17 cellular contexts compared by ENCODE assay signal in the genomic region with DNA sequence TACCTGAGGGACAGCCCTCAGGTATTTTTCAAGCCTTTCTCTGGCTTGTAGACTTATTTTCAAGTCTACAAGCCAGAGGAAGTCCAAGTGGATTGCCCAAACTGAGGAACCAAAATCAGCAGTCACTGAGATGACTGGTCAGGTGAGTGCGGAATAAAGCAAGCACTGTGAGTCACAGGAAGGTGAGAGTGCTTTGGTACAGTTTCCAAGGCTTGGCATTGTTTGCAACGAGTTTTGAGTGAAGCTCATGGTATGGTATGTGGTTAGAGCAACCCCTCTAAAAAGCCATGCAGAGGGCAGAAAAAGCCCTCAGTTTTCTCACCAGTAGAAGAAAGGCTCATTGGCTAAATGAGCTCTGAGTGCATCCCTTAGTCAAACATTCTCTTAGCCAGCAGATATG.
A peak's percentile ranks its signal among the peaks of the same experiment; 100 is the strongest.
DNase-seq lines count a peak whose midpoint lies in the region; ATAC-seq and TF ChIP-seq lines count a peak whose summit lies in the region.
"Had no signal": no experiment of that assay in that cellular context is flagged by ENCODE, and none has a peak within 500 bp of the region (broad histone marks: within the 10 kb centered on the region; RNA-seq: fewer than 3 reads in every experiment).

No MANE protein-coding gene starts in this region.

- peak; percentile 98 for ATAC-seq in RWPE2 (ENCODE audit: low read depth)
- peak; percentile 73 for ATAC-seq in esophagus mucosa
- ATAC-seq: Right ventricle myocardium inferior had no signal

- no peaks in the 10 kb centered on the region for H3K9me3 ChIP-seq in RWPE2 (ENCODE audit: severe bottlenecking)

- no peaks in the 10 kb centered on the region for H3K36me3 ChIP-seq in RWPE2 (ENCODE audit: low read depth)

- no peak overlapping the region for H3K4me3 ChIP-seq in RWPE2 (ENCODE audit: severe bottlenecking)

- H3K27me3 ChIP-seq in RWPE2 (ENCODE audit: insufficient read depth, poor library complexity, severe bottlenecking): no peaks in the 10 kb centered on the region

- H3K27ac ChIP-seq in RWPE2 (ENCODE audit: poor library complexity, severe bottlenecking): peak overlapping the region; percentile 42
- H3K27ac ChIP-seq: 22Rv1 had no signal

- TF ChIP-seq CTCF in RWPE2 (IDR thresholded peaks at IDR 0.05; ENCODE audit: poor library complexity, severe bottlenecking): no peak

- DNase-seq in DMS53 (lab: John Stamatoyannopoulos, UW) (peak; percentile 12), DMS53 treated with DMSO at 0.1 percent for 48 hours (lab: John Stamatoyannopoulos, UW; ENCODE audit: unreplicated experiment) (no peak), RWPE2 (ENCODE audit: low spot score) (peak; percentile 34), NCI-H82 treated with DMSO at 0.1 percent for 48 hours (lab: John Stamatoyannopoulos, UW; ENCODE audit: unreplicated experiment) (no peak), NCI-H1092 (lab: John Stamatoyannopoulos, UW) (no peak), NCI-H510A (lab: John Stamatoyannopoulos, UW) (no peak)
- no peak for DNase-seq in activated CD4-positive, CD25-positive, alpha-beta regulatory T cell (lab: John Stamatoyannopoulos, UW)
- DNase-seq: DMS 273 treated with DMSO at 0.1 percent for 48 hours, GDM1, Karpas-422, MM.1S, NCI-H1105, NCI-H1694, NCI-H524 had no signal

- H3K4me1 ChIP-seq in RWPE2 (ENCODE audit: insufficient read depth, poor library complexity, severe bottlenecking): peaks cover 12% of the 10 kb centered on the region

Comparison
In these comparisons a context has a peak if more than half of its experiments do, and no peak if none do; other contexts are left out.
1. DNase-seq: peak in DMS53 (single experiment) and RWPE2 (single experiment); none in DMS53 treated with DMSO at 0.1 percent for 48 hours (single experiment), NCI-H82 treated with DMSO at 0.1 percent for 48 hours (single experiment), activated CD4-positive, CD25-positive, alpha-beta regulatory T cell (0 of 4), NCI-H1092 (single experiment) and NCI-H510A (single experiment).